ENCODE assay signal across 8 cellular contexts in genomic region chr7:77759294-77759889, GRCh38. TPM values are rescaled to one million over a fixed set of nuclear protein-coding genes. Genes with fewer than 3 reads are reported as not detected.
DNase-seq lines count a peak whose midpoint lies in the region; ATAC-seq and TF ChIP-seq lines count a peak whose summit lies in the region.

No MANE protein-coding gene starts in this region.

- H3K9ac ChIP-seq in DND-41 (ENCODE audit: low read depth, low read length) = no peak overlapping the region

- DNase-seq in DND-41 (peak; percentile 68), HS-5 (ENCODE audit: low read depth) (peak; percentile 74), OCI-LY7 (ENCODE audit: low spot score) (peak; percentile 76), fibroblast of gingiva (ENCODE audit: low read depth) (peak; percentile 61), nephron progenitor cell (peak; percentile 69), stromal cell of bone marrow (ENCODE audit: low read depth) (peak; percentile 49)
- peak; percentile 68 for DNase-seq in activated T-cell treated with anti-CD3 and anti-CD28 coated beads, Interleukin-2, amount 50 U/mL, for 4 hours

- H3K27me3 Mint-ChIP-seq in activated T-cell treated with anti-CD3 and anti-CD28 coated beads, Interleukin-2, amount 50 U/mL, for 4 hours (ENCODE audit: low read depth) = no peaks in the 10 kb centered on the region
- H3K27me3 Mint-ChIP-seq in nephron progenitor cell (ENCODE audit: low read depth, poor library complexity) = no peaks in the 10 kb centered on the region

- H2AFZ ChIP-seq in DND-41 (ENCODE audit: low read depth, low read length) = no peak overlapping the region
- no peak overlapping the region for H2AFZ ChIP-seq in OCI-LY7 (ENCODE audit: low read length)

- TF ChIP-seq CTCF in DND-41 (IDR thresholded peaks at IDR 0.05; ENCODE audit: borderline replicate concordance, extremely low read depth, low read length, poor library complexity, severe bottlenecking) (peak; percentile 82), OCI-LY7 (conservative IDR thresholded peaks at IDR 0.05; ENCODE audit: low read length) (peak; percentile 98), nephron progenitor cell (IDR thresholded peaks at IDR 0.05) (peak; percentile 82)

- no peaks in the 10 kb centered on the region for H3K9me3 Mint-ChIP-seq in activated T-cell treated with anti-CD3 and anti-CD28 coated beads, Interleukin-2, amount 50 U/mL, for 4 hours
- H3K9me3 Mint-ChIP-seq in nephron progenitor cell = no peaks in the 10 kb centered on the region

- H3K4me2 ChIP-seq in DND-41 (ENCODE audit: insufficient read depth, low read length) = no peak overlapping the region
- H3K4me2 ChIP-seq in OCI-LY7 (ENCODE audit: low read length) = peak overlapping the region; percentile 62

- CTCF ChIA-PET in OCI-LY7 (lab: Charles Lee; ENCODE audit: unreplicated experiment) = interaction anchor here (0.9 to 1.5 kb wide), 3 partner anchors 96 to 175 kb away, joined by 3 read pairs; no protein-coding TSS in a partner anchor

- peaks cover 38% of the 10 kb centered on the region for H3K4me1 Mint-ChIP-seq in activated T-cell treated with anti-CD3 and anti-CD28 coated beads, Interleukin-2, amount 50 U/mL, for 4 hours (ENCODE audit: low read depth)
- peaks cover 6% of the 10 kb centered on the region for H3K4me1 Mint-ChIP-seq in nephron progenitor cell

- no peaks in the 10 kb centered on the region for H3K9me2 ChIP-seq in OCI-LY7 (ENCODE audit: insufficient read depth, low read length)

- no peak overlapping the region for H3K27ac Mint-ChIP-seq in nephron progenitor cell

- no peak overlapping the region for H3K27ac ChIP-seq in DND-41 (ENCODE audit: low read length)
- peak overlapping the region; percentile 75 for H3K27ac ChIP-seq in OCI-LY7 (ENCODE audit: low read depth, low read length, poor library complexity, severe bottlenecking)

- H4K20me1 ChIP-seq in DND-41 (ENCODE audit: insufficient read depth, low read length) (peaks cover 21% of the 10 kb centered on the region; the same call in 1 of the 2 replicates), OCI-LY7 (ENCODE audit: insufficient read depth, low read length) (no peaks in the 10 kb centered on the region)

- POLR2A ChIA-PET in OCI-LY7 (lab: Charles Lee) = interaction anchor here (1.9 to 2.4 kb wide), 2 partner anchors 101 to 175 kb away, joined by 6 to 8 read pairs; no protein-coding TSS in a partner anchor

- no peaks in the 10 kb centered on the region for H3K4me1 ChIP-seq in DND-41 (ENCODE audit: insufficient read depth, low read length)
- peaks cover 64% of the 10 kb centered on the region for H3K4me1 ChIP-seq in OCI-LY7 (ENCODE audit: insufficient read depth, low read length, poor library complexity, severe bottlenecking)

- intact Hi-C loops in OCI-LY7 (cut with micrococcal nuclease; ENCODE audit: unreplicated experiment) = loop anchor here (1.0 to 10.0 kb wide), 3 partner anchors 63 to 275 kb away; partner anchors contain the start of gene RSBN1L

- H3K9me3 ChIP-seq in DND-41 (ENCODE audit: insufficient read depth, low read length, severe bottlenecking) = no peaks in the 10 kb centered on the region
- H3K9me3 ChIP-seq in OCI-LY7 (ENCODE audit: low read length) = no peaks in the 10 kb centered on the region

- peaks cover 12% of the 10 kb centered on the region for H3K36me3 ChIP-seq in DND-41 (ENCODE audit: insufficient read depth, low read length)
- peaks cover 32% of the 10 kb centered on the region; the same call in 1 of the 2 replicates for H3K36me3 ChIP-seq in OCI-LY7 (ENCODE audit: insufficient read depth, low read length)

- no peaks in the 10 kb centered on the region for H3K27me3 ChIP-seq in DND-41 (ENCODE audit: insufficient read depth, low read length, poor library complexity)

- H3K79me2 ChIP-seq in DND-41 (ENCODE audit: insufficient read depth, low read length) = peaks cover 86% of the 10 kb centered on the region
- peaks cover 78% of the 10 kb centered on the region for H3K79me2 ChIP-seq in OCI-LY7 (ENCODE audit: insufficient read depth, low read depth, low read length)

- BruUV-seq in OCI-LY7 (replicated peaks; lab: Mats Ljungman, UMichigan) = no TSS peak

- no peak overlapping the region for H3K4me3 Mint-ChIP-seq in activated T-cell treated with anti-CD3 and anti-CD28 coated beads, Interleukin-2, amount 50 U/mL, for 4 hours
- H3K4me3 Mint-ChIP-seq in nephron progenitor cell = no peak overlapping the region

- peaks cover 5% of the 10 kb centered on the region for H3K36me3 Mint-ChIP-seq in activated T-cell treated with anti-CD3 and anti-CD28 coated beads, Interleukin-2, amount 50 U/mL, for 4 hours (ENCODE audit: insufficient read depth)
- peaks cover 5% of the 10 kb centered on the region for H3K36me3 Mint-ChIP-seq in nephron progenitor cell (ENCODE audit: low read depth)

- ATAC-seq in DND-41 (ENCODE audit: insufficient read depth, low read depth) (peak; percentile 79), HG03460 (IDR thresholded peaks at IDR 0.05; ENCODE audit: unreplicated experiment) (no peak)
- no peak for ATAC-seq in activated T-cell treated with anti-CD3 and anti-CD28 coated beads, Interleukin-2, amount 50 U/mL, for 4 hours

- no peak overlapping the region for H3K4me3 ChIP-seq in DND-41 (ENCODE audit: low read depth in 1 of 2, low read length in 2 of 2)
- no peak overlapping the region for H3K4me3 ChIP-seq in OCI-LY7 (ENCODE audit: low read depth, low read length, poor library complexity, severe bottlenecking)

RNA-seq across cellular contexts. Expression of gene TMEM60, which starts 38.8 kb away (rescaled TPM):
- 14.6 and 19.2 TPM in 2 replicates for total RNA-seq in OCI-LY7 (2014; rRNA removed; shearing (Covaris generic))
- total RNA-seq in OCI-LY7 (2022) = 23.5 and 29.7 TPM in 2 replicates
- total RNA-seq in activated T-cell treated with anti-CD3 and anti-CD28 coated beads, Interleukin-2, amount 50 U/mL, for 4 hours = 1 to 10 TPM; 5.5 to 7.8 (median 6.3) TPM

RNA-seq across cellular contexts. Expression of gene PHTF2, which starts 39.2 kb away (rescaled TPM):
- total RNA-seq in OCI-LY7 (2014; rRNA removed; shearing (Covaris generic)) = 26.9 and 29.6 TPM in 2 replicates
- 62.0 and 62.4 TPM in 2 replicates for total RNA-seq in OCI-LY7 (2022)
- 10 to 100 TPM; 22.3 to 27.1 (median 24.8) TPM for total RNA-seq in activated T-cell treated with anti-CD3 and anti-CD28 coated beads, Interleukin-2, amount 50 U/mL, for 4 hours
